15 cellular contexts compared by ENCODE assay signal in the genomic region with DNA sequence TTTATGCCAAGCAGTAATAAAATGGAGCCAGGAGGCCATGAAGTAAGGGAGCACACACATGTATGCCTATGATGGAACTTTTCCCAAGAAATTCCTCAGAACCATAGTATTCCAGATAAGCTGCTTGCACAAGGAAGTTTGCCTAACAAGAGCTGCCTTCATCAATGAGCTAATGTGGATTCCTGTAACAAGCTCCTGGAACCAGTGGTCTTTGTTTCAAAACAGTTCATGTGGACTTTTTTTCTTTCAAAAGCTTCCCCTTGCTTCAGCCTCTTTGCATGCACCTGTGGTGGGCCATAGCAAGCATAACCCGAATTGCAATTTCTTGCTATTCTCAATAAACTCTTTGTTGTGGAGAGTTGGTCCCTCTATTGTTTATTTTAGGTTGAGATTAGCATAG.
DNase-seq lines count a peak whose midpoint lies in the region; ATAC-seq and TF ChIP-seq lines count a peak whose summit lies in the region.
"Had no signal": no experiment of that assay in that cellular context is flagged by ENCODE, and none has a peak within 500 bp of the region (broad histone marks: within the 10 kb centered on the region; RNA-seq: fewer than 3 reads in every experiment).

No MANE protein-coding gene starts in this region.

- ATAC-seq in GM23338 = peak; percentile 71

- H3K79me1 ChIP-seq in neuronal stem cell (ENCODE audit: low read depth, low read length) = no peaks in the 10 kb centered on the region

- H4K8ac ChIP-seq in neuronal stem cell (ENCODE audit: low read depth, low read length) = no peak overlapping the region

- peaks cover 45% of the 10 kb centered on the region for H3K4me1 Mint-ChIP-seq in GM23338
- H3K4me1 Mint-ChIP-seq in glutamatergic neuron (ENCODE audit: low read depth, unreplicated experiment) = peaks cover 5% of the 10 kb centered on the region

- intact Hi-C loops in A673 (cut with micrococcal nuclease; ENCODE audit: unreplicated experiment) = no loop called here

- H3K36me3 ChIP-seq in GM23338 (ENCODE audit: insufficient read depth) = no peaks in the 10 kb centered on the region
- no peaks in the 10 kb centered on the region for H3K36me3 ChIP-seq in neuronal stem cell (replicated peaks in 1 of 2; ENCODE audit: control insufficient read depth in 2 of 2, insufficient read depth in 2 of 2, low read length in 2 of 2)
- H3K36me3 ChIP-seq in A673 (ENCODE audit: insufficient read depth, low read length, poor library complexity, severe bottlenecking) = no peaks in the 10 kb centered on the region

- H2BK5ac ChIP-seq in neuronal stem cell (ENCODE audit: low read length) = no peak overlapping the region

- no peak overlapping the region for H3K14ac ChIP-seq in neuronal stem cell (ENCODE audit: low read length)

- no peak overlapping the region for H3K27ac Mint-ChIP-seq in GM23338
- no peak overlapping the region for H3K27ac Mint-ChIP-seq in glutamatergic neuron (ENCODE audit: unreplicated experiment)
- H3K27ac Mint-ChIP-seq: B cell; CD4-positive, alpha-beta T cell had no signal

- no peak overlapping the region for H2AK5ac ChIP-seq in neuronal stem cell (ENCODE audit: low read depth, low read length)

- no peak overlapping the region for H2BK12ac ChIP-seq in neuronal stem cell (ENCODE audit: low read length)

- no peak overlapping the region for H3K4me3 Mint-ChIP-seq in GM23338
- H3K4me3 Mint-ChIP-seq in glutamatergic neuron (ENCODE audit: unreplicated experiment) = no peak overlapping the region
- H3K4me3 Mint-ChIP-seq: B cell; CD4-positive, alpha-beta T cell; IgD-negative memory B cell had no signal

- no peak overlapping the region for H4K91ac ChIP-seq in neuronal stem cell (ENCODE audit: low read depth, low read length, poor library complexity)

- 0 out of 2 replicates have a peak, but pooled peaks cover 3% of the 10 kb centered on the region for H3F3A ChIP-seq in GM23338 (replicated peaks; ENCODE audit: low read depth)

- no peak overlapping the region for H3K4ac ChIP-seq in neuronal stem cell (ENCODE audit: low read length)

- no peak overlapping the region for H3K9ac ChIP-seq in neuronal stem cell (ENCODE audit: low read depth, low read length, poor library complexity)

- POLR2A ChIA-PET in A673 (lab: Charles Lee; ENCODE audit: low non-redundant PET) = no interaction called here

- H3K4me1 ChIP-seq in GM23338 (ENCODE audit: insufficient read depth) (peaks cover 58% of the 10 kb centered on the region), neuronal stem cell (ENCODE audit: control insufficient read depth in 2 of 2, insufficient read depth in 1 of 2, low read depth in 1 of 2, low read length in 2 of 2) (peaks cover 0 to 4% of the 10 kb centered on the region in 2 donors), A673 (ENCODE audit: insufficient read depth, low read length, poor library complexity, severe bottlenecking) (peaks cover 16% of the 10 kb centered on the region)

- H3K79me2 ChIP-seq in GM23338 (replicated peaks; ENCODE audit: insufficient read depth) = peaks cover 7% of the 10 kb centered on the region; the same call in 1 of the 2 replicates

- no peaks in the 10 kb centered on the region for H3K27me3 ChIP-seq in GM23338 (ENCODE audit: insufficient read depth)
- no peaks in the 10 kb centered on the region for H3K27me3 ChIP-seq in neuronal stem cell (ENCODE audit: control insufficient read depth in 3 of 3, insufficient read depth in 3 of 3, low read depth in 1 of 3, low read length in 3 of 3)
- H3K27me3 ChIP-seq in A673 (replicated peaks; ENCODE audit: insufficient read depth, low read depth, low read length, poor library complexity) = no peaks in the 10 kb centered on the region

- H3K9me2 ChIP-seq in GM23338 (ENCODE audit: insufficient read depth) = no peaks in the 10 kb centered on the region

- no peaks in the 10 kb centered on the region for H4K20me1 ChIP-seq in GM23338 (replicated peaks; ENCODE audit: insufficient read depth)

- H3K9me3 ChIP-seq in neuronal stem cell (replicated peaks in 1 of 2; ENCODE audit: control insufficient read depth in 2 of 2, insufficient read depth in 1 of 2, low read depth in 1 of 2, low read length in 2 of 2) (no peaks in the 10 kb centered on the region), A673 (ENCODE audit: low read depth, low read length, poor library complexity, severe bottlenecking) (no peaks in the 10 kb centered on the region)

- no CpG with 5 or more reads among the region's 1 CpG for WGBS in neuronal stem cell (ENCODE audit: extremely low coverage in 2 of 2, insufficient read length in 2 of 2, insufficient replicate concordance in 1 of 2), 2 donors

- H3K4me3 ChIP-seq in GM23338 (no peak overlapping the region), fibroblast of the aortic adventitia (ENCODE audit: low read depth, low read length) (no peak overlapping the region), neuronal stem cell (ENCODE audit: low read length in 2 of 2) (no peak overlapping the region), A673 (ENCODE audit: low read depth, low read length, poor library complexity, severe bottlenecking) (no peak overlapping the region)

- H3K4me2 ChIP-seq in GM23338 (peak overlapping the region; percentile 23), neuronal stem cell (ENCODE audit: insufficient read depth, low read length, poor library complexity, severe bottlenecking) (no peak overlapping the region)

- BruUV-seq in A673 (replicated peaks; lab: Mats Ljungman, UMichigan) = no TSS peak

- peak overlapping the region; percentile 96 for H3K27ac ChIP-seq in GM23338 (ENCODE audit: low read depth)
- H3K27ac ChIP-seq in neuronal stem cell (replicated peaks; ENCODE audit: low read length) = peak overlapping the region; percentile 46
- H3K27ac ChIP-seq in A673 (ENCODE audit: low read depth, low read length, poor library complexity, severe bottlenecking) = no peak overlapping the region

- no peaks in the 10 kb centered on the region for H3K27me3 Mint-ChIP-seq in GM23338 (ENCODE audit: insufficient read depth, low read depth, poor library complexity)
- H3K27me3 Mint-ChIP-seq in glutamatergic neuron (ENCODE audit: unreplicated experiment) = no peaks in the 10 kb centered on the region
- H3K27me3 Mint-ChIP-seq: B cell; CD4-positive, alpha-beta T cell; IgD-negative memory B cell had no signal

- H3K9me3 Mint-ChIP-seq in GM23338 = no peaks in the 10 kb centered on the region
- no peaks in the 10 kb centered on the region for H3K9me3 Mint-ChIP-seq in glutamatergic neuron (ENCODE audit: unreplicated experiment)
- H3K9me3 Mint-ChIP-seq: CD4-positive, alpha-beta T cell had no signal

- H3K36me3 Mint-ChIP-seq in GM23338 (ENCODE audit: low read depth) (peaks cover under 1% of the 10 kb centered on the region; the same call in 2 of the 3 replicates), glutamatergic neuron (ENCODE audit: unreplicated experiment) (no peaks in the 10 kb centered on the region)

- no peak overlapping the region for H3K18ac ChIP-seq in neuronal stem cell (ENCODE audit: low read length)

- TF ChIP-seq CTCF in GM23338 (conservative IDR thresholded peaks at IDR 0.05; ENCODE audit: low read depth in 2 of 2) (no peak), fibroblast of the aortic adventitia (IDR thresholded peaks at IDR 0.05; ENCODE audit: insufficient read depth, low read length) (no peak), glutamatergic neuron (IDR thresholded peaks at IDR 0.05; ENCODE audit: partially characterized antibody, unreplicated experiment) (no peak), A673 (conservative IDR thresholded peaks at IDR 0.05; ENCODE audit: low read depth, low read length) (no peak)

- H3K23ac ChIP-seq in neuronal stem cell (ENCODE audit: low read depth, low read length, poor library complexity) = no peak overlapping the region

- H2BK15ac ChIP-seq in neuronal stem cell (ENCODE audit: low read length) = no peak overlapping the region

- peak; percentile 80 for DNase-seq in GM23338 (ENCODE audit: low spot score)
- peak; percentile 62 for DNase-seq in NCI-H69 (lab: John Stamatoyannopoulos, UW)
- DNase-seq in fibroblast of the aortic adventitia (ENCODE audit: low read depth) = peak; percentile 78
- DNase-seq in neuronal stem cell (ENCODE audit: low spot score) = peak; percentile 30
- no peak for DNase-seq in glutamatergic neuron
- no peak for DNase-seq in activated T-cell treated with anti-CD3 and anti-CD28 coated beads, Interleukin-2, amount 50 U/mL, for 1 hour
- no peak for DNase-seq in A673 (ENCODE audit: low spot score)
- DNase-seq: Calu3; CD4-positive, alpha-beta T cell; DMS79; NCI-H187 treated with DMSO at 0.1 percent for 48 hours; NCI-H2171; SIG-M5 had no signal

- CTCF ChIA-PET in A673 (lab: Charles Lee) = no interaction called here

- no peak overlapping the region for H2AFZ ChIP-seq in GM23338
- no peak overlapping the region for H2AFZ ChIP-seq in neuronal stem cell (ENCODE audit: low read length)

- H2BK120ac ChIP-seq in neuronal stem cell (ENCODE audit: low read depth, low read length) = no peak overlapping the region

TF ChIP-seq in GM23338, 12 proteins besides CTCF, POLR2A, EP300 and RAD21 (continues in another document):
- TF ChIP-seq JUNB (IDR thresholded peaks at IDR 0.05; ENCODE audit: unreplicated experiment) = no peak
- no peak for TF ChIP-seq EZH2 (IDR thresholded peaks at IDR 0.05; ENCODE audit: low read depth, unreplicated experiment)
- TF ChIP-seq EZH2phosphoT487 (IDR thresholded peaks at IDR 0.05; ENCODE audit: unreplicated experiment) = no peak
- no peak for TF ChIP-seq ZNF331 (CRISPR knock-in tag; IDR thresholded peaks at IDR 0.05; ENCODE audit: low read depth)
- TF ChIP-seq, protein P1, sequence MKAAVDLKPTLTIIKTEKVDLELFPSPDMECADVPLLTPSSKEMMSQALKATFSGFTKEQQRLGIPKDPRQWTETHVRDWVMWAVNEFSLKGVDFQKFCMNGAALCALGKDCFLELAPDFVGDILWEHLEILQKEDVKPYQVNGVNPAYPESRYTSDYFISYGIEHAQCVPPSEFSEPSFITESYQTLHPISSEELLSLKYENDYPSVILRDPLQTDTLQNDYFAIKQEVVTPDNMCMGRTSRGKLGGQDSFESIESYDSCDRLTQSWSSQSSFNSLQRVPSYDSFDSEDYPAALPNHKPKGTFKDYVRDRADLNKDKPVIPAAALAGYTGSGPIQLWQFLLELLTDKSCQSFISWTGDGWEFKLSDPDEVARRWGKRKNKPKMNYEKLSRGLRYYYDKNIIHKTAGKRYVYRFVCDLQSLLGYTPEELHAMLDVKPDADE (IDR thresholded peaks at IDR 0.05) = no peak
- TF ChIP-seq ZNF114 (CRISPR knock-in tag; IDR thresholded peaks at IDR 0.05) = no peak

Comparison
In these comparisons a context has a peak if more than half of its experiments do, and no peak if none do; other contexts are left out.
1. DNase-seq: peak in GM23338 (single experiment), NCI-H69 (single experiment), fibroblast of the aortic adventitia (single experiment) and neuronal stem cell (single experiment); none in glutamatergic neuron (single experiment), activated T-cell treated with anti-CD3 and anti-CD28 coated beads, Interleukin-2, amount 50 U/mL, for 1 hour (single experiment) and A673 (single experiment).